8 cellular contexts compared by ENCODE assay signal in genomic region chrX:138775501-138775900, GRCh38.
DNase-seq lines count a peak whose midpoint lies in the region; ATAC-seq, FAIRE-seq and TF ChIP-seq lines count a peak whose summit lies in the region.

No MANE protein-coding gene starts in this region.

- H3K9me3 ChIP-seq in H1 (ENCODE audit: insufficient read depth in 2 of 2, low read depth in 1 of 2, low read length in 1 of 2), result no peaks in the 10 kb centered on the region

- 22% methylated on average over 5 of the region's 5 CpGs; no CpG with 5 or more reads in 1 of the 2 experiments for WGBS in H1 (ENCODE audit: extremely low coverage in 1 of 2, insufficient coverage in 1 of 2, insufficient read length in 1 of 2, insufficient replicate concordance in 2 of 2, low coverage in 1 of 2, low lambda C conversion rate in 2 of 2, missing lambda C conversion rate in 1 of 2), 2 experiments

- H3K79me2 ChIP-seq in H1 (ENCODE audit: control insufficient read depth in 1 of 2, insufficient read depth in 2 of 2, low read length in 2 of 2), result no peaks in the 10 kb centered on the region

- H3K56ac ChIP-seq in H1 (replicated peaks; ENCODE audit: insufficient read length, low read depth, low read length), result no peak overlapping the region

- peak; percentile 41 to 48 for TF ChIP-seq RAD21 in H1 (IDR thresholded peaks at IDR 0.05 in 1 of 2, conservative IDR thresholded peaks at IDR 0.05 in 1 of 2; ENCODE audit: low read depth in 2 of 2, low read length in 2 of 2)

- peak; percentile 4 for DNase-seq in NCI-H510A treated with DMSO at 0.1 percent for 48 hours (lab: John Stamatoyannopoulos, UW)
- DNase-seq in NCI-H510A (lab: John Stamatoyannopoulos, UW), result no peak
- peak; percentile 67 for DNase-seq in M059J (ENCODE audit: low read depth)
- no peak for DNase-seq in H1 (ENCODE audit: low read depth in 1 of 2, low spot score in 2 of 2)
- no peak for DNase-seq in retinal pigment epithelial cell (ENCODE audit: low read depth)
- DNase-seq in stimulated activated naive CD4-positive, alpha-beta T cell (lab: John Stamatoyannopoulos, UW), result no peak
- no peak for DNase-seq in natural killer cell treated with Interleukin-12 subunit alpha and Interleukin-12 subunit beta and Interleukin-15 and Interleukin-18, amount 100 ng/mL, for 72 hours (ENCODE audit: low spot score)
- DNase-seq in OCI-M2 (lab: John Stamatoyannopoulos, UW; ENCODE audit: unreplicated experiment), result no peak

- H3K4me2 ChIP-seq in H1 (ENCODE audit: insufficient read depth in 1 of 2, low read depth in 2 of 2, low read length in 2 of 2), result no peak overlapping the region

- H3K27ac Mint-ChIP-seq in natural killer cell treated with Interleukin-12 subunit alpha and Interleukin-12 subunit beta and Interleukin-15 and Interleukin-18, amount 100 ng/mL, for 72 hours, result no peak overlapping the region

- no peak overlapping the region for H2AFZ ChIP-seq in H1 (ENCODE audit: low read length)

- H3K4me3 ChIP-seq in H1 (ENCODE audit: extremely low read depth in 1 of 4, insufficient read depth in 2 of 4, low read depth in 3 of 4, low read length in 4 of 4) (no peak overlapping the region), retinal pigment epithelial cell (ENCODE audit: low read length) (no peak overlapping the region)

- no peak overlapping the region for H2BK5ac ChIP-seq in H1 (ENCODE audit: low read depth, low read length)

- H4K5ac ChIP-seq in H1 (ENCODE audit: insufficient read length, low read depth, low read length), result no peak overlapping the region

- H3K23me2 ChIP-seq in H1 (ENCODE audit: low read depth, low read length), result no peaks in the 10 kb centered on the region

- no peak overlapping the region for H4K8ac ChIP-seq in H1 (ENCODE audit: extremely low read depth, insufficient read depth, low read length)

- H3K9ac ChIP-seq in H1 (replicated peaks in 1 of 4; ENCODE audit: extremely low read depth in 1 of 4, low read depth in 3 of 4, low read length in 3 of 4), result no peak overlapping the region

- no peaks in the 10 kb centered on the region; a peak in 1 of 7 replicates for H3K4me1 ChIP-seq in H1 (replicated peaks in 1 of 4; ENCODE audit: control insufficient read depth in 3 of 4, insufficient read depth in 4 of 4, low read length in 3 of 4)

- CTCF ChIA-PET in H1 (lab: Charles Lee; ENCODE audit: partially characterized antibody), result interaction anchor here (0.6 to 2.0 kb wide), 5 partner anchors 15 to 783 kb away, joined by 3 to 5 read pairs (median 4); no protein-coding TSS in a partner anchor

- no peaks in the 10 kb centered on the region for H3K27me3 ChIP-seq in H1 (replicated peaks in 1 of 4; ENCODE audit: control insufficient read depth in 3 of 4, extremely low read depth in 1 of 4, insufficient read depth in 3 of 4, low read length in 3 of 4)

- no peaks in the 10 kb centered on the region for H3K4me1 Mint-ChIP-seq in natural killer cell treated with Interleukin-12 subunit alpha and Interleukin-12 subunit beta and Interleukin-15 and Interleukin-18, amount 100 ng/mL, for 72 hours (ENCODE audit: low read depth in 2 of 2)

- no peak for TF ChIP-seq EP300 in H1 (IDR thresholded peaks at IDR 0.05; ENCODE audit: borderline replicate concordance in 1 of 2, low read depth in 2 of 2, low read length in 2 of 2)

- H4K91ac ChIP-seq in H1 (replicated peaks; ENCODE audit: insufficient read length, low read length), result no peak overlapping the region

- TF ChIP-seq CTCF in H1 (IDR thresholded peaks at IDR 0.05; ENCODE audit: control extremely low read depth in 1 of 3, insufficient read depth in 1 of 3, low read depth in 1 of 3, low read length in 3 of 3) (peak in 1 of 3 experiments; percentile 18; a peak in 2 of 4 replicates), retinal pigment epithelial cell (conservative IDR thresholded peaks at IDR 0.05; ENCODE audit: low read depth, low read length) (peak; percentile 37)

- no peak overlapping the region for H2BK20ac ChIP-seq in H1 (ENCODE audit: low read length)

- no peak overlapping the region for H2BK120ac ChIP-seq in H1 (replicated peaks; ENCODE audit: low read depth, low read length)

- H2BK12ac ChIP-seq in H1 (ENCODE audit: low read depth, low read length), result no peak overlapping the region

- no peak overlapping the region for H2AK5ac ChIP-seq in H1 (ENCODE audit: low read depth, low read length)

- no peak for TF ChIP-seq POLR2A in H1 (IDR thresholded peaks at IDR 0.05; ENCODE audit: control extremely low read depth in 1 of 2, low read depth in 2 of 2, low read length in 2 of 2)

- no peak overlapping the region for H3K14ac ChIP-seq in H1 (ENCODE audit: insufficient read length)

- H3K4ac ChIP-seq in H1 (replicated peaks; ENCODE audit: insufficient read length, low read depth, low read length), result no peak overlapping the region

- POLR2A ChIA-PET in H1 (lab: Charles Lee; ENCODE audit: partially characterized antibody), result interaction anchor here (0.6 kb wide), 1 partner anchor 1102 kb away, joined by 3 read pairs; no protein-coding TSS in a partner anchor

- H3K4me3 Mint-ChIP-seq in natural killer cell treated with Interleukin-12 subunit alpha and Interleukin-12 subunit beta and Interleukin-15 and Interleukin-18, amount 100 ng/mL, for 72 hours, result no peak overlapping the region

- no peak overlapping the region for H2BK15ac ChIP-seq in H1 (ENCODE audit: low read length)

- peaks cover 0 to 6% of the 10 kb centered on the region in 2 donors for H3K27me3 Mint-ChIP-seq in natural killer cell treated with Interleukin-12 subunit alpha and Interleukin-12 subunit beta and Interleukin-15 and Interleukin-18, amount 100 ng/mL, for 72 hours

- peak; percentile 50 for FAIRE-seq in H1 (lab: Jason Lieb, UNC)

- H3K18ac ChIP-seq in H1 (ENCODE audit: extremely low read depth, low read length), result no peak overlapping the region

- H4K20me1 ChIP-seq in H1 (replicated peaks in 1 of 2; ENCODE audit: control insufficient read depth in 1 of 2, insufficient read depth in 2 of 2, low read length in 2 of 2), result no peaks in the 10 kb centered on the region

- H3K23ac ChIP-seq in H1 (ENCODE audit: insufficient read length), result no peak overlapping the region

- no peak for ATAC-seq in natural killer cell treated with Interleukin-12 subunit alpha and Interleukin-12 subunit beta and Interleukin-15 and Interleukin-18, amount 100 ng/mL, for 72 hours

- H3K9me3 Mint-ChIP-seq in natural killer cell treated with Interleukin-12 subunit alpha and Interleukin-12 subunit beta and Interleukin-15 and Interleukin-18, amount 100 ng/mL, for 72 hours, result no peaks in the 10 kb centered on the region

- H3K79me1 ChIP-seq in H1 (ENCODE audit: low read depth, low read length), result no peaks in the 10 kb centered on the region

- H3K36me3 Mint-ChIP-seq in natural killer cell treated with Interleukin-12 subunit alpha and Interleukin-12 subunit beta and Interleukin-15 and Interleukin-18, amount 100 ng/mL, for 72 hours, result no peaks in the 10 kb centered on the region

- H3K36me3 ChIP-seq in H1 (ENCODE audit: control insufficient read depth in 2 of 4, insufficient read depth in 4 of 4, low read length in 3 of 4), result no peaks in the 10 kb centered on the region

- H3K27ac ChIP-seq in H1 (ENCODE audit: low read depth, low read length), result no peak overlapping the region

TF ChIP-seq in H1, 55 proteins besides CTCF, POLR2A, EP300 and RAD21:
- no peak for TF ChIP-seq TEAD4 (IDR thresholded peaks at IDR 0.05; ENCODE audit: low read depth, low read length)
- no peak for TF ChIP-seq SIN3A (conservative IDR thresholded peaks at IDR 0.05 in 1 of 2, IDR thresholded peaks at IDR 0.05 in 1 of 2; ENCODE audit: low read depth in 1 of 2, low read length in 2 of 2)
- no peak for TF ChIP-seq TAF1 (IDR thresholded peaks at IDR 0.05; ENCODE audit: low read depth, low read length)
- no peak for TF ChIP-seq RBBP5 (IDR thresholded peaks at IDR 0.05; ENCODE audit: borderline replicate concordance, low read depth, low read length)
- no peak for TF ChIP-seq SIRT6 (IDR thresholded peaks at IDR 0.05; ENCODE audit: low read length)
- TF ChIP-seq BRCA1 (IDR thresholded peaks at IDR 0.05; ENCODE audit: low read depth, low read length), result no peak
- no peak for TF ChIP-seq CBX5 (IDR thresholded peaks at IDR 0.05; ENCODE audit: low read depth, low read length)
- TF ChIP-seq MAFK (IDR thresholded peaks at IDR 0.05; ENCODE audit: low read depth, low read length), result no peak
- TF ChIP-seq ATF2 (IDR thresholded peaks at IDR 0.05; ENCODE audit: low read length), result no peak
- no peak for TF ChIP-seq GTF2F1 (IDR thresholded peaks at IDR 0.05; ENCODE audit: borderline replicate concordance, low read depth, low read length)
- no peak for TF ChIP-seq CTBP2 (IDR thresholded peaks at IDR 0.05; ENCODE audit: borderline replicate concordance, insufficient read depth, insufficient read length, low read length)
- TF ChIP-seq RFX5 (IDR thresholded peaks at IDR 0.05; ENCODE audit: borderline replicate concordance, low read depth, low read length), result no peak
- TF ChIP-seq TCF12 (IDR thresholded peaks at IDR 0.05; ENCODE audit: low read depth, low read length), result no peak
- no peak for TF ChIP-seq YY1 (IDR thresholded peaks at IDR 0.05; ENCODE audit: low read depth, low read length)
- TF ChIP-seq JUND (IDR thresholded peaks at IDR 0.05; ENCODE audit: low read length), result no peak
- TF ChIP-seq CBX8 (IDR thresholded peaks at IDR 0.05; ENCODE audit: borderline replicate concordance, low read depth, low read length), result no peak
- no peak for TF ChIP-seq POU5F1 (IDR thresholded peaks at IDR 0.05; ENCODE audit: low read depth, low read length)
- no peak for TF ChIP-seq E2F6 (IDR thresholded peaks at IDR 0.05)
- no peak for TF ChIP-seq CHD2 (IDR thresholded peaks at IDR 0.05; ENCODE audit: low read length)
- TF ChIP-seq BACH1 (IDR thresholded peaks at IDR 0.05; ENCODE audit: low read length), result no peak

Comparison
In these comparisons a context has a peak if more than half of its experiments do, and no peak if none do; other contexts are left out.
1. DNase-seq: peak in NCI-H510A treated with DMSO at 0.1 percent for 48 hours (single experiment) and M059J (single experiment); none in NCI-H510A (single experiment), H1 (0 of 2), retinal pigment epithelial cell (single experiment), stimulated activated naive CD4-positive, alpha-beta T cell (0 of 6), natural killer cell treated with Interleukin-12 subunit alpha and Interleukin-12 subunit beta and Interleukin-15 and Interleukin-18, amount 100 ng/mL, for 72 hours (single experiment) and OCI-M2 (single experiment).